In genomic region chr5:88140396-88140862, GRCh38 we compare ENCODE assay signal across 8 cellular contexts.
DNase-seq lines count a peak whose midpoint lies in the region; ATAC-seq and TF ChIP-seq lines count a peak whose summit lies in the region.

No MANE protein-coding gene starts in this region.

- H3K36me3 ChIP-seq in fibroblast of lung (ENCODE audit: control insufficient read depth, insufficient read depth, low read length) (no peaks in the 10 kb centered on the region), neuron (ENCODE audit: insufficient read depth, low read length) (no peaks in the 10 kb centered on the region)

- TF ChIP-seq CTCF in AG10803 (conservative IDR thresholded peaks at IDR 0.05; ENCODE audit: low read length): no peak
- TF ChIP-seq CTCF in fibroblast of lung (conservative IDR thresholded peaks at IDR 0.05 in 1 of 2, IDR thresholded peaks at IDR 0.05 in 1 of 2; ENCODE audit: low read depth in 1 of 2, low read length in 2 of 2): no peak

- peaks cover 4% of the 10 kb centered on the region for H3K4me1 ChIP-seq in fibroblast of lung (ENCODE audit: control insufficient read depth, extremely low read depth, insufficient read depth, low read length)
- H3K4me1 ChIP-seq in neuron (ENCODE audit: insufficient read depth, low read length): peaks cover 29% of the 10 kb centered on the region

- H3K4me3 ChIP-seq in AG10803 (ENCODE audit: low read length) (peak overlapping the region; percentile 57), fibroblast of lung (replicated peaks in 1 of 4; ENCODE audit: control extremely low read depth in 1 of 4, insufficient read depth in 1 of 4, low read depth in 3 of 4, low read length in 4 of 4) (peak overlapping the region; percentile 56 to 66 (median 62)), neuron (ENCODE audit: low read length) (peak overlapping the region; percentile 53)

- DNase-seq in AG10803 (ENCODE audit: low read depth) (no peak), NCI-H510A (lab: John Stamatoyannopoulos, UW) (peak; percentile 70), fibroblast of lung (ENCODE audit: low read depth in 2 of 2) (peak in 1 of 2 donors; percentile 25), HUDEP-2 (lab: John Stamatoyannopoulos, UW; ENCODE audit: unreplicated experiment in 76 of 76) (no peak), NCI-H2081 treated with DMSO at 0.1 percent for 48 hours (lab: John Stamatoyannopoulos, UW) (no peak), EL (no peak)

- H3K9me3 ChIP-seq in fibroblast of lung (ENCODE audit: control insufficient read depth, insufficient read depth, low read depth, low read length) (no peaks in the 10 kb centered on the region), neuron (ENCODE audit: low read length) (no peaks in the 10 kb centered on the region)

- peaks cover 2% of the 10 kb centered on the region for H4K20me1 ChIP-seq in fibroblast of lung (ENCODE audit: control insufficient read depth, extremely low read depth, insufficient read depth, low read length)

- peak overlapping the region; percentile 67 for H3K4me2 ChIP-seq in fibroblast of lung (ENCODE audit: extremely low read depth, insufficient read depth, low read length)

- H3K79me2 ChIP-seq in fibroblast of lung (ENCODE audit: control insufficient read depth, insufficient read depth, low read length): no peaks in the 10 kb centered on the region

- H2AFZ ChIP-seq in fibroblast of lung (ENCODE audit: low read length): no peak overlapping the region
- H2AFZ ChIP-seq in neuron (ENCODE audit: low read depth, low read length): peak overlapping the region; percentile 56

- ATAC-seq in HG02571 (IDR thresholded peaks at IDR 0.05; ENCODE audit: unreplicated experiment): no peak

- H3K27ac ChIP-seq in fibroblast of lung (ENCODE audit: insufficient read depth, low read length): no peak overlapping the region

- H3K27me3 ChIP-seq in fibroblast of lung (ENCODE audit: control insufficient read depth, insufficient read depth, low read length) (peaks cover 27% of the 10 kb centered on the region), neuron (ENCODE audit: insufficient read depth, low read length) (peaks cover 7% of the 10 kb centered on the region)

- no peak overlapping the region for H3K9ac ChIP-seq in fibroblast of lung (ENCODE audit: insufficient read depth, low read length)
